9 cellular contexts compared by ENCODE assay signal in the genomic region with DNA sequence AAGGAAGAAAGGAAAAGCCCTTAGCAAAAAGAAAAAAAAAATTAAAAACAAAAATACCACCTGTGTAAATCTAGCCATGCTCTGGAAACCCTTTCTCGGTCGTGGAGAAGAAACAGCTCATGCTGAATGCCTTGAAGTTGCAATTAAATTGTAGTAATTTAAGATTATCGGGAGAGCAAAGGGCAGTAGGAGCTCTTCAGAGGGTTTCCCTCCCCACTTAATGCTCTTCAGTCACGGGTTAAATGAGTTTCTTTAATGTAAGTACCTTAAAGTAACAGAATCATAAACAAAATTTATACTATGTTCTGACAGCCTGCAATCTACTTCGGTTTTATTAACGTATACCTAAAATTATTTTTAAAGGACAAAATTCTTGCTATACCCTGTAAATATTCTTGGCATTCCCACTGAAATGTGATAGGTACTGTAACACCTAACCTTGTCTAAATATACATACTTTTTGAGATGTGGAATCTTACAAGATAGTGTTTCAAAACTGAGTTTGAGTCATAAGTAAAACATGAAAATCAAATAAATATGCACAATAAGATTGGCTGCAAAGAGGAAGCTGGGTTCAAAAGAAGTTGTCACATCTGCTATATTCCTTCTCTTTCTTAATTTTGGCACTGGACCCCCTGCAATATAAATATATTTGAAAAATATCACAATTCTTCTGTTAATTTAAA. TPM values are rescaled to one million over a fixed set of nuclear protein-coding genes. Genes with fewer than 3 reads are reported as not detected.
DNase-seq lines count a peak whose midpoint lies in the region; ATAC-seq and TF ChIP-seq lines count a peak whose summit lies in the region.
"Had no signal": no experiment of that assay in that cellular context is flagged by ENCODE, and none has a peak within 500 bp of the region (broad histone marks: within the 10 kb centered on the region; RNA-seq: fewer than 3 reads in every experiment).

No MANE protein-coding gene starts in this region.

- no peaks in the 10 kb centered on the region for H3K9me3 Mint-ChIP-seq in progenitor cell of endocrine pancreas (ENCODE audit: low read depth)

- no peaks in the 10 kb centered on the region for H3K27me3 Mint-ChIP-seq in progenitor cell of endocrine pancreas

- H3K27ac ChIP-seq in colonic mucosa (peak overlapping the region; percentile 94), uterus (peak overlapping the region in 1 of 2 donors; percentile 99)
- H3K27ac ChIP-seq: foreskin keratinocyte had no signal

- ATAC-seq in GM18861 (IDR thresholded peaks at IDR 0.05; ENCODE audit: unreplicated experiment): no peak
- ATAC-seq: foreskin keratinocyte had no signal

- H3K4me3 Mint-ChIP-seq in progenitor cell of endocrine pancreas (ENCODE audit: low read depth): peak overlapping the region; percentile 50

- TF ChIP-seq POLR2A in uterus (IDR thresholded peaks at IDR 0.05): no peak

- peak overlapping the region; percentile 94 for H3K27ac Mint-ChIP-seq in progenitor cell of endocrine pancreas

- TF ChIP-seq CTCF in colonic mucosa (IDR thresholded peaks at IDR 0.05) (no peak), progenitor cell of endocrine pancreas (IDR thresholded peaks at IDR 0.05; ENCODE audit: unreplicated experiment) (no peak), uterus (IDR thresholded peaks at IDR 0.05) (no peak)

- peaks cover 11% of the 10 kb centered on the region for H3K36me3 Mint-ChIP-seq in progenitor cell of endocrine pancreas (ENCODE audit: insufficient read depth)

- intact Hi-C loops in colonic mucosa (cut with DNase I) (no loop called here), uterus (cut with DNase I; ENCODE audit: low total_unique reads) (no loop called here)

- H3K36me3 ChIP-seq in colonic mucosa (no peaks in the 10 kb centered on the region), uterus (no peaks in the 10 kb centered on the region)

- H3K9me3 ChIP-seq in colonic mucosa (no peaks in the 10 kb centered on the region), uterus (no peaks in the 10 kb centered on the region)

- H3K4me3 ChIP-seq in colonic mucosa (no peak overlapping the region), uterus (no peak overlapping the region)

- H3K27me3 ChIP-seq in colonic mucosa: no peaks in the 10 kb centered on the region
- H3K27me3 ChIP-seq in uterus: no peaks in the 10 kb centered on the region
- H3K27me3 ChIP-seq: foreskin keratinocyte had no signal

- H3K4me1 ChIP-seq in colonic mucosa: peaks cover 8% of the 10 kb centered on the region
- no peaks in the 10 kb centered on the region for H3K4me1 ChIP-seq in uterus

- DNase-seq in ELR (ENCODE audit: low read depth) (peak; percentile 11), NCI-H226 (peak; percentile 40), colonic mucosa (no peak), progenitor cell of endocrine pancreas (ENCODE audit: low spot score, unreplicated experiment) (no peak), NCI-H1105 treated with DMSO at 0.1 percent for 48 hours (lab: John Stamatoyannopoulos, UW) (no peak), germinal center (ENCODE audit: low spot score) (no peak), uterus (no peak)
- DNase-seq: foreskin keratinocyte had no signal

- H3K9ac ChIP-seq in colonic mucosa (ENCODE audit: low read depth in 2 of 2, low read length in 2 of 2): peak overlapping the region in 1 of 2 donors; percentile 58

- H3K4me1 Mint-ChIP-seq in progenitor cell of endocrine pancreas (ENCODE audit: low read depth): peaks cover 58% of the 10 kb centered on the region

RNA-seq across cellular contexts. Expression of a gene that starts 5.3 kb away (rescaled TPM):
- total RNA-seq in colonic mucosa (100 to 1,000 TPM; 127 to 128 TPM), progenitor cell of endocrine pancreas (242 and 252 TPM in 2 replicates), uterus (100 to 1,000 TPM in 3 of 4 donors, 10 to 100 TPM in 1; 54.2 to 152 (median 129) TPM)

Comparison
In these comparisons a context has a peak if more than half of its experiments do, and no peak if none do; other contexts are left out.
1. DNase-seq: peak in ELR (single experiment) and NCI-H226 (single experiment); none in colonic mucosa (single experiment), progenitor cell of endocrine pancreas (single experiment), NCI-H1105 treated with DMSO at 0.1 percent for 48 hours (single experiment), germinal center (single experiment) and uterus (0 of 2).